1 cellular context compared by ENCODE assay signal in the genomic region with DNA sequence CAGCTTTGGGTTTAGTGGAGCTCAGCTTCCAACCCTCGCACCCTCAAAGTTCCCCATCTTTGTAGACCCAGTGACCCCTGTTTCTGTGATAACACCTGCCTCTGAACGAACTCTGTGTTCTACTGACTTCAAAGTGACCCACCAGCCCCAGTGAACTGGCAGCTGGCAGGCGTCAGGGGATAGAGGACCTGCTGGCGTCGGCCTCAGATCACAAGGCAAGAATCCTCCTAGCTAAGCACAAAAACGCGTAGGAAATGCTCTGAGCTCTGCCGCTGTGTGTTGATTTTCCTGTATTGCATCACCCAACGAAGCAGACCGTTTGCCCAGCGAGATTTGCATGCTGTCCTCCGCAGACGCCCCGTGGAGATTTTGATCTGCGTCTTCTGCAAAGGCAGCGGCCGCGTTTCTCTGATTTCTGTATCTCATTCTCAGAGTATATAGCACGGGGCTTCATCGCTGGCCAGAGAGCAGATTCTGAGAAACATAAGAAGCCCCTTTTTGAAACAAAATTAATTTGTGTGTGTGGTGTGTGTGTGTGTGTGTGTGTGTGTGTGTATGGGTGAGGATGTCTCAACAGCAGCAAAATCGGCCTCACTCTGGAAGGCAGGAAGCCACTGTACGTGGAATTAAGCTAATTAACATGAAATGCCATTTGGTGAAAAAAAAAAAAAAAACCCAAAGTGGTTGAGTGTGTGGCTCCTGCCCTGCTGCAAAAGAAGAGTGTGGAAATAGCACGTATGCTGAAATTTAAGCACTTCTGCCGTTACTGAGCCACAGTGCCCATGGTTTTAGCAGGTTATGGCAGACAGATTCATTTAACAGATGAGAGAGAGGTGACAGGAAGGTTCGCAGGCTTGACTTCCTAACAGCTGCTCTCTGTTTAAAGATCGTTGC.
TF ChIP-seq lines count a peak whose summit lies in the region.

No MANE protein-coding gene starts in this region.

TF ChIP-seq in K562, 482 proteins besides CTCF, POLR2A, EP300 and RAD21 (continued from another document and continues in another):
- TF ChIP-seq NR2C2 (CRISPR knock-in tag; IDR thresholded peaks at IDR 0.05) = no peak
- peak; percentile 56; the same call in 1 of the 2 replicates for TF ChIP-seq NR2C2 (tag; IDR thresholded peaks at IDR 0.05)
- TF ChIP-seq NCOA6 (IDR thresholded peaks at IDR 0.05) = no peak
- TF ChIP-seq ZNF134 (CRISPR knock-in tag; conservative IDR thresholded peaks at IDR 0.05) = no peak
- TF ChIP-seq PTRF (tag; IDR thresholded peaks at IDR 0.05) = no peak
- TF ChIP-seq ZNF143 (CRISPR knock-in tag; IDR thresholded peaks at IDR 0.05) = no peak
- peak; percentile 91 for TF ChIP-seq RNF2 (IDR thresholded peaks at IDR 0.05)
- TF ChIP-seq FOXA3 (CRISPR knock-in tag; conservative IDR thresholded peaks at IDR 0.05 in 1 of 2, IDR thresholded peaks at IDR 0.05 in 1 of 2) = peak in 1 of 2 experiments; percentile 59; a peak in 1 of 4 replicates
- TF ChIP-seq, protein P1, sequence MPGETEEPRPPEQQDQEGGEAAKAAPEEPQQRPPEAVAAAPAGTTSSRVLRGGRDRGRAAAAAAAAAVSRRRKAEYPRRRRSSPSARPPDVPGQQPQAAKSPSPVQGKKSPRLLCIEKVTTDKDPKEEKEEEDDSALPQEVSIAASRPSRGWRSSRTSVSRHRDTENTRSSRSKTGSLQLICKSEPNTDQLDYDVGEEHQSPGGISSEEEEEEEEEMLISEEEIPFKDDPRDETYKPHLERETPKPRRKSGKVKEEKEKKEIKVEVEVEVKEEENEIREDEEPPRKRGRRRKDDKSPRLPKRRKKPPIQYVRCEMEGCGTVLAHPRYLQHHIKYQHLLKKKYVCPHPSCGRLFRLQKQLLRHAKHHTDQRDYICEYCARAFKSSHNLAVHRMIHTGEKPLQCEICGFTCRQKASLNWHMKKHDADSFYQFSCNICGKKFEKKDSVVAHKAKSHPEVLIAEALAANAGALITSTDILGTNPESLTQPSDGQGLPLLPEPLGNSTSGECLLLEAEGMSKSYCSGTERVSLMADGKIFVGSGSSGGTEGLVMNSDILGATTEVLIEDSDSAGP (CRISPR knock-in tag; IDR thresholded peaks at IDR 0.05) = no peak
- TF ChIP-seq, protein P2, sequence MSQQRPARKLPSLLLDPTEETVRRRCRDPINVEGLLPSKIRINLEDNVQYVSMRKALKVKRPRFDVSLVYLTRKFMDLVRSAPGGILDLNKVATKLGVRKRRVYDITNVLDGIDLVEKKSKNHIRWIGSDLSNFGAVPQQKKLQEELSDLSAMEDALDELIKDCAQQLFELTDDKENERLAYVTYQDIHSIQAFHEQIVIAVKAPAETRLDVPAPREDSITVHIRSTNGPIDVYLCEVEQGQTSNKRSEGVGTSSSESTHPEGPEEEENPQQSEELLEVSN (IDR thresholded peaks at IDR 0.05; ENCODE audit: borderline replicate concordance in 1 of 2, extremely low read depth in 1 of 2, insufficient read depth in 1 of 2, insufficient read length in 1 of 2, low read depth in 1 of 2, low read length in 1 of 2, poor library complexity in 1 of 2, severe bottlenecking in 1 of 2) = peak; percentile 36 to 60
- no peak for TF ChIP-seq BRF1 (IDR thresholded peaks at IDR 0.05; ENCODE audit: borderline replicate concordance, extremely low read depth, insufficient read length)
- TF ChIP-seq, protein P3, sequence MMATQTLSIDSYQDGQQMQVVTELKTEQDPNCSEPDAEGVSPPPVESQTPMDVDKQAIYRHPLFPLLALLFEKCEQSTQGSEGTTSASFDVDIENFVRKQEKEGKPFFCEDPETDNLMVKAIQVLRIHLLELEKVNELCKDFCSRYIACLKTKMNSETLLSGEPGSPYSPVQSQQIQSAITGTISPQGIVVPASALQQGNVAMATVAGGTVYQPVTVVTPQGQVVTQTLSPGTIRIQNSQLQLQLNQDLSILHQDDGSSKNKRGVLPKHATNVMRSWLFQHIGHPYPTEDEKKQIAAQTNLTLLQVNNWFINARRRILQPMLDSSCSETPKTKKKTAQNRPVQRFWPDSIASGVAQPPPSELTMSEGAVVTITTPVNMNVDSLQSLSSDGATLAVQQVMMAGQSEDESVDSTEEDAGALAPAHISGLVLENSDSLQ (IDR thresholded peaks at IDR 0.05) = no peak; the same call in 1 of the 2 replicates
- TF ChIP-seq, protein P4, sequence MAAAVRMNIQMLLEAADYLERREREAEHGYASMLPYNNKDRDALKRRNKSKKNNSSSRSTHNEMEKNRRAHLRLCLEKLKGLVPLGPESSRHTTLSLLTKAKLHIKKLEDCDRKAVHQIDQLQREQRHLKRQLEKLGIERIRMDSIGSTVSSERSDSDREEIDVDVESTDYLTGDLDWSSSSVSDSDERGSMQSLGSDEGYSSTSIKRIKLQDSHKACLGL (CRISPR knock-in tag; IDR thresholded peaks at IDR 0.05; ENCODE audit: borderline replicate concordance, poor library complexity, severe bottlenecking) = no peak
- peak; percentile 22; the same call in 1 of the 2 replicates for TF ChIP-seq FOXM1 (IDR thresholded peaks at IDR 0.05; ENCODE audit: low read depth)
- no peak for TF ChIP-seq FOXM1 (CRISPR knock-in tag; IDR thresholded peaks at IDR 0.05; ENCODE audit: low read depth)
- TF ChIP-seq, protein P5, sequence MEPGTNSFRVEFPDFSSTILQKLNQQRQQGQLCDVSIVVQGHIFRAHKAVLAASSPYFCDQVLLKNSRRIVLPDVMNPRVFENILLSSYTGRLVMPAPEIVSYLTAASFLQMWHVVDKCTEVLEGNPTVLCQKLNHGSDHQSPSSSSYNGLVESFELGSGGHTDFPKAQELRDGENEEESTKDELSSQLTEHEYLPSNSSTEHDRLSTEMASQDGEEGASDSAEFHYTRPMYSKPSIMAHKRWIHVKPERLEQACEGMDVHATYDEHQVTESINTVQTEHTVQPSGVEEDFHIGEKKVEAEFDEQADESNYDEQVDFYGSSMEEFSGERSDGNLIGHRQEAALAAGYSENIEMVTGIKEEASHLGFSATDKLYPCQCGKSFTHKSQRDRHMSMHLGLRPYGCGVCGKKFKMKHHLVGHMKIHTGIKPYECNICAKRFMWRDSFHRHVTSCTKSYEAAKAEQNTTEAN (CRISPR knock-in tag; IDR thresholded peaks at IDR 0.05) = peak; percentile 31; the same call in 1 of the 2 replicates
- TF ChIP-seq DIDO1 (tag; IDR thresholded peaks at IDR 0.05; ENCODE audit: low read depth) = no peak
- TF ChIP-seq, protein P6, sequence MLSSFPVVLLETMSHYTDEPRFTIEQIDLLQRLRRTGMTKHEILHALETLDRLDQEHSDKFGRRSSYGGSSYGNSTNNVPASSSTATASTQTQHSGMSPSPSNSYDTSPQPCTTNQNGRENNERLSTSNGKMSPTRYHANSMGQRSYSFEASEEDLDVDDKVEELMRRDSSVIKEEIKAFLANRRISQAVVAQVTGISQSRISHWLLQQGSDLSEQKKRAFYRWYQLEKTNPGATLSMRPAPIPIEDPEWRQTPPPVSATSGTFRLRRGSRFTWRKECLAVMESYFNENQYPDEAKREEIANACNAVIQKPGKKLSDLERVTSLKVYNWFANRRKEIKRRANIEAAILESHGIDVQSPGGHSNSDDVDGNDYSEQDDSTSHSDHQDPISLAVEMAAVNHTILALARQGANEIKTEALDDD (IDR thresholded peaks at IDR 0.05) = no peak
- TF ChIP-seq ZNF124 (CRISPR knock-in tag; IDR thresholded peaks at IDR 0.05) = no peak
- TF ChIP-seq DACH1 (IDR thresholded peaks at IDR 0.05; ENCODE audit: partially characterized antibody) = no peak
- TF ChIP-seq E2F3 (CRISPR knock-in tag; IDR thresholded peaks at IDR 0.05) = no peak
- no peak for TF ChIP-seq ZBTB8A (IDR thresholded peaks at IDR 0.05; ENCODE audit: partially characterized antibody)
- no peak for TF ChIP-seq ZNF174 (CRISPR knock-in tag; IDR thresholded peaks at IDR 0.05)
- peak; percentile 9 for TF ChIP-seq ZNF239 (CRISPR knock-in tag; IDR thresholded peaks at IDR 0.05)
- TF ChIP-seq ZNF695 (CRISPR knock-in tag; IDR thresholded peaks at IDR 0.05) = no peak
- peak; percentile 54; the same call in 1 of the 2 replicates for TF ChIP-seq CTBP1 (IDR thresholded peaks at IDR 0.05; ENCODE audit: borderline replicate concordance)
- TF ChIP-seq, protein P7, sequence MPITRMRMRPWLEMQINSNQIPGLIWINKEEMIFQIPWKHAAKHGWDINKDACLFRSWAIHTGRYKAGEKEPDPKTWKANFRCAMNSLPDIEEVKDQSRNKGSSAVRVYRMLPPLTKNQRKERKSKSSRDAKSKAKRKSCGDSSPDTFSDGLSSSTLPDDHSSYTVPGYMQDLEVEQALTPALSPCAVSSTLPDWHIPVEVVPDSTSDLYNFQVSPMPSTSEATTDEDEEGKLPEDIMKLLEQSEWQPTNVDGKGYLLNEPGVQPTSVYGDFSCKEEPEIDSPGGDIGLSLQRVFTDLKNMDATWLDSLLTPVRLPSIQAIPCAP (CRISPR knock-in tag; IDR thresholded peaks at IDR 0.05; ENCODE audit: borderline replicate concordance) = no peak
- no peak for TF ChIP-seq EWSR1 (IDR thresholded peaks at IDR 0.05; ENCODE audit: borderline replicate concordance, low read depth, partially characterized antibody)
- TF ChIP-seq ZKSCAN3 (CRISPR knock-in tag; IDR thresholded peaks at IDR 0.05) = no peak
- TF ChIP-seq MAZ (CRISPR knock-in tag; conservative IDR thresholded peaks at IDR 0.05 in 1 of 2, IDR thresholded peaks at IDR 0.05 in 1 of 2) = no peak
- TF ChIP-seq, protein P8, sequence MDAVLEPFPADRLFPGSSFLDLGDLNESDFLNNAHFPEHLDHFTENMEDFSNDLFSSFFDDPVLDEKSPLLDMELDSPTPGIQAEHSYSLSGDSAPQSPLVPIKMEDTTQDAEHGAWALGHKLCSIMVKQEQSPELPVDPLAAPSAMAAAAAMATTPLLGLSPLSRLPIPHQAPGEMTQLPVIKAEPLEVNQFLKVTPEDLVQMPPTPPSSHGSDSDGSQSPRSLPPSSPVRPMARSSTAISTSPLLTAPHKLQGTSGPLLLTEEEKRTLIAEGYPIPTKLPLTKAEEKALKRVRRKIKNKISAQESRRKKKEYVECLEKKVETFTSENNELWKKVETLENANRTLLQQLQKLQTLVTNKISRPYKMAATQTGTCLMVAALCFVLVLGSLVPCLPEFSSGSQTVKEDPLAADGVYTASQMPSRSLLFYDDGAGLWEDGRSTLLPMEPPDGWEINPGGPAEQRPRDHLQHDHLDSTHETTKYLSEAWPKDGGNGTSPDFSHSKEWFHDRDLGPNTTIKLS (IDR thresholded peaks at IDR 0.05; ENCODE audit: borderline replicate concordance, low read depth) = no peak
- TF ChIP-seq FOS (IDR thresholded peaks at IDR 0.05; ENCODE audit: extremely low read depth, insufficient read length) = no peak
- peak in 1 of 2 experiments; percentile 41; a peak in 2 of 4 replicates for TF ChIP-seq TBL1XR1 (IDR thresholded peaks at IDR 0.05; ENCODE audit: low read length in 2 of 2)
- TF ChIP-seq, protein P9, sequence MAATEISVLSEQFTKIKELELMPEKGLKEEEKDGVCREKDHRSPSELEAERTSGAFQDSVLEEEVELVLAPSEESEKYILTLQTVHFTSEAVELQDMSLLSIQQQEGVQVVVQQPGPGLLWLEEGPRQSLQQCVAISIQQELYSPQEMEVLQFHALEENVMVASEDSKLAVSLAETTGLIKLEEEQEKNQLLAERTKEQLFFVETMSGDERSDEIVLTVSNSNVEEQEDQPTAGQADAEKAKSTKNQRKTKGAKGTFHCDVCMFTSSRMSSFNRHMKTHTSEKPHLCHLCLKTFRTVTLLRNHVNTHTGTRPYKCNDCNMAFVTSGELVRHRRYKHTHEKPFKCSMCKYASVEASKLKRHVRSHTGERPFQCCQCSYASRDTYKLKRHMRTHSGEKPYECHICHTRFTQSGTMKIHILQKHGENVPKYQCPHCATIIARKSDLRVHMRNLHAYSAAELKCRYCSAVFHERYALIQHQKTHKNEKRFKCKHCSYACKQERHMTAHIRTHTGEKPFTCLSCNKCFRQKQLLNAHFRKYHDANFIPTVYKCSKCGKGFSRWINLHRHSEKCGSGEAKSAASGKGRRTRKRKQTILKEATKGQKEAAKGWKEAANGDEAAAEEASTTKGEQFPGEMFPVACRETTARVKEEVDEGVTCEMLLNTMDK (IDR thresholded peaks at IDR 0.05; ENCODE audit: borderline replicate concordance, insufficient read depth, low read depth, low read length, poor library complexity, severe bottlenecking) = no peak
- TF ChIP-seq, protein P10, sequence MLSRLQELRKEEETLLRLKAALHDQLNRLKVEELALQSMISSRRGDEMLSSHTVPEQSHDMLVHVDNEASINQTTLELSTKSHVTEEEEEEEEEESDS (CRISPR knock-in tag; IDR thresholded peaks at IDR 0.05) = no peak
- no peak for TF ChIP-seq SMARCC2 (IDR thresholded peaks at IDR 0.05; ENCODE audit: low read depth)
- no peak for TF ChIP-seq TOE1 (IDR thresholded peaks at IDR 0.05; ENCODE audit: borderline replicate concordance)
- no peak for TF ChIP-seq TOE1 (CRISPR knock-in tag; IDR thresholded peaks at IDR 0.05; ENCODE audit: borderline replicate concordance, low read depth)
- TF ChIP-seq POLR3A (IDR thresholded peaks at IDR 0.05; ENCODE audit: borderline replicate concordance, extremely low read depth, insufficient read depth, insufficient read length) = no peak
- no peak for TF ChIP-seq FIP1L1 (IDR thresholded peaks at IDR 0.05; ENCODE audit: low read depth, low read length, poor library complexity, severe bottlenecking)
- TF ChIP-seq, protein P11, sequence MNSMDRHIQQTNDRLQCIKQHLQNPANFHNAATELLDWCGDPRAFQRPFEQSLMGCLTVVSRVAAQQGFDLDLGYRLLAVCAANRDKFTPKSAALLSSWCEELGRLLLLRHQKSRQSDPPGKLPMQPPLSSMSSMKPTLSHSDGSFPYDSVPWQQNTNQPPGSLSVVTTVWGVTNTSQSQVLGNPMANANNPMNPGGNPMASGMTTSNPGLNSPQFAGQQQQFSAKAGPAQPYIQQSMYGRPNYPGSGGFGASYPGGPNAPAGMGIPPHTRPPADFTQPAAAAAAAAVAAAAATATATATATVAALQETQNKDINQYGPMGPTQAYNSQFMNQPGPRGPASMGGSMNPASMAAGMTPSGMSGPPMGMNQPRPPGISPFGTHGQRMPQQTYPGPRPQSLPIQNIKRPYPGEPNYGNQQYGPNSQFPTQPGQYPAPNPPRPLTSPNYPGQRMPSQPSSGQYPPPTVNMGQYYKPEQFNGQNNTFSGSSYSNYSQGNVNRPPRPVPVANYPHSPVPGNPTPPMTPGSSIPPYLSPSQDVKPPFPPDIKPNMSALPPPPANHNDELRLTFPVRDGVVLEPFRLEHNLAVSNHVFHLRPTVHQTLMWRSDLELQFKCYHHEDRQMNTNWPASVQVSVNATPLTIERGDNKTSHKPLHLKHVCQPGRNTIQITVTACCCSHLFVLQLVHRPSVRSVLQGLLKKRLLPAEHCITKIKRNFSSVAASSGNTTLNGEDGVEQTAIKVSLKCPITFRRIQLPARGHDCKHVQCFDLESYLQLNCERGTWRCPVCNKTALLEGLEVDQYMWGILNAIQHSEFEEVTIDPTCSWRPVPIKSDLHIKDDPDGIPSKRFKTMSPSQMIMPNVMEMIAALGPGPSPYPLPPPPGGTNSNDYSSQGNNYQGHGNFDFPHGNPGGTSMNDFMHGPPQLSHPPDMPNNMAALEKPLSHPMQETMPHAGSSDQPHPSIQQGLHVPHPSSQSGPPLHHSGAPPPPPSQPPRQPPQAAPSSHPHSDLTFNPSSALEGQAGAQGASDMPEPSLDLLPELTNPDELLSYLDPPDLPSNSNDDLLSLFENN (IDR thresholded peaks at IDR 0.05; ENCODE audit: low read depth in 2 of 2, low read length in 2 of 2) = no peak
- TF ChIP-seq CEBPB (tag; IDR thresholded peaks at IDR 0.05) = peak; percentile 97
- no peak for TF ChIP-seq ZNF232 (CRISPR knock-in tag; IDR thresholded peaks at IDR 0.05)
